9 cellular contexts compared by ENCODE assay signal in genomic region chr14:69610020-69610858, GRCh38. TPM values are rescaled to one million over a fixed set of nuclear protein-coding genes. Genes with fewer than 3 reads are reported as not detected.
DNase-seq lines count a peak whose midpoint lies in the region; ATAC-seq, FAIRE-seq and TF ChIP-seq lines count a peak whose summit lies in the region.
"Had no signal": no experiment of that assay in that cellular context is flagged by ENCODE, and none has a peak within 500 bp of the region (broad histone marks: within the 10 kb centered on the region; RNA-seq: fewer than 3 reads in every experiment).

No MANE protein-coding gene starts in this region.

- TF ChIP-seq CTCF in HEK293 (tag by site-specific recombination; IDR thresholded peaks at IDR 0.05) (no peak), right atrium auricular region (IDR thresholded peaks at IDR 0.05) (no peak)

- POLR2A ChIA-PET in HEK293 (lab: Yijun Ruan, JAX), result interaction anchor here (1.0 to 1.9 kb wide), 3 partner anchors 47 to 157 kb away, joined by 4 to 5 read pairs (median 4); partner anchors contain the start of gene SRSF5
- POLR2A ChIA-PET in activated CD4-positive, alpha-beta memory T cell treated with anti-CD3 and anti-CD28 coated beads for 36 hours (lab: Charles Lee), result interaction anchor here (0.8 to 4.1 kb wide), 8 partner anchors 12 to 157 kb away, joined by 3 to 33 read pairs (median 18); partner anchors contain the start of gene SRSF5

- intact Hi-C loops in activated CD4-positive, alpha-beta memory T cell treated with anti-CD3 and anti-CD28 coated beads for 36 hours (cut with micrococcal nuclease), result loop anchor here (5.0 to 10.0 kb wide), 4 partner anchors 458 to 1275 kb away; partner anchors contain the start of genes DCAF5, TTC9 and ZFP36L1

- H3K27me3 ChIP-seq in right atrium auricular region, result no peaks in the 10 kb centered on the region
- H3K27me3 ChIP-seq in small intestine (ENCODE audit: control insufficient read depth in 2 of 2, insufficient read depth in 2 of 2, low read length in 2 of 2), result no peaks in the 10 kb centered on the region

- WGBS in small intestine, 3 donors, result 30 to 53% (median 41%) methylated on average over 8 of the region's 8 CpGs

- H3K27me3 Mint-ChIP-seq in activated CD4-positive, alpha-beta memory T cell treated with anti-CD3 and anti-CD28 coated beads for 36 hours, result no peaks in the 10 kb centered on the region

- no peak for ATAC-seq in HG02884 (IDR thresholded peaks at IDR 0.05; ENCODE audit: unreplicated experiment)
- ATAC-seq in GM19467 (IDR thresholded peaks at IDR 0.05; ENCODE audit: unreplicated experiment), result no peak

- peak overlapping the region; percentile 71; the same call in 1 of the 2 replicates for H3K27ac ChIP-seq in HEK293 (ENCODE audit: extremely low read depth, low read depth, low read length)
- H3K27ac ChIP-seq in right atrium auricular region, result peak overlapping the region; percentile 83 to 98
- peak overlapping the region; percentile 80 to 85 for H3K27ac ChIP-seq in small intestine (ENCODE audit: low read depth in 1 of 2, low read length in 1 of 2)

- peak overlapping the region; percentile 84 for H3K4me3 Mint-ChIP-seq in activated CD4-positive, alpha-beta memory T cell treated with anti-CD3 and anti-CD28 coated beads for 36 hours

- peaks cover 45% of the 10 kb centered on the region for H3K4me1 Mint-ChIP-seq in activated CD4-positive, alpha-beta memory T cell treated with anti-CD3 and anti-CD28 coated beads for 36 hours (ENCODE audit: low read depth)

- H3K27ac Mint-ChIP-seq in activated CD4-positive, alpha-beta memory T cell treated with anti-CD3 and anti-CD28 coated beads for 36 hours, result peak overlapping the region; percentile 81

- H3K36me3 ChIP-seq in HEK293 (ENCODE audit: control insufficient read depth in 2 of 2, insufficient read depth in 1 of 2, low read length in 2 of 2) (no peaks in the 10 kb centered on the region), right atrium auricular region (no peaks in the 10 kb centered on the region), small intestine (ENCODE audit: control insufficient read depth in 2 of 2, insufficient read depth in 2 of 2, low read length in 2 of 2) (no peaks in the 10 kb centered on the region)

- CTCF ChIA-PET in HEK293 (lab: Yijun Ruan, JAX), result no interaction called here
- CTCF ChIA-PET in activated CD4-positive, alpha-beta memory T cell treated with anti-CD3 and anti-CD28 coated beads for 36 hours (lab: Charles Lee), result interaction anchor here (1.1 to 3.3 kb wide), 4 partner anchors 63 to 140 kb away, joined by 3 to 26 read pairs (median 13); no protein-coding TSS in a partner anchor

- no peaks in the 10 kb centered on the region for H3K9me3 Mint-ChIP-seq in activated CD4-positive, alpha-beta memory T cell treated with anti-CD3 and anti-CD28 coated beads for 36 hours

- no peak for FAIRE-seq in small intestine (lab: Jason Lieb, UNC)

- H3K4me1 ChIP-seq in HEK293 (ENCODE audit: control insufficient read depth, insufficient read depth, low read length), result peaks cover 10% of the 10 kb centered on the region
- H3K4me1 ChIP-seq in right atrium auricular region, result peaks cover 0 to 40% of the 10 kb centered on the region in 2 donors
- H3K4me1 ChIP-seq in small intestine (ENCODE audit: control insufficient read depth in 2 of 2, insufficient read depth in 1 of 2, low read depth in 1 of 2, low read length in 1 of 2), result peaks cover 7 to 14% of the 10 kb centered on the region in 2 donors

- no peak for DNase-seq in activated CD4-positive, alpha-beta memory T cell treated with anti-CD3 and anti-CD28 coated beads for 36 hours
- DNase-seq in right atrium auricular region (ENCODE audit: low spot score) (no peak), small intestine (peak; percentile 50), globus pallidus (ENCODE audit: low spot score) (no peak), SHP77 (lab: John Stamatoyannopoulos, UW) (no peak)

- H3K9me3 ChIP-seq in HEK293 (ENCODE audit: control insufficient read depth, insufficient read depth, low read depth, low read length), result no peaks in the 10 kb centered on the region
- H3K9me3 ChIP-seq in right atrium auricular region, result no peaks in the 10 kb centered on the region
- no peaks in the 10 kb centered on the region for H3K9me3 ChIP-seq in small intestine (ENCODE audit: control insufficient read depth, low read depth)

- H3K36me3 Mint-ChIP-seq in activated CD4-positive, alpha-beta memory T cell treated with anti-CD3 and anti-CD28 coated beads for 36 hours, result peaks cover 25% of the 10 kb centered on the region

- H3K4me3 ChIP-seq in HEK293 (ENCODE audit: low read depth, low read length) (no peak overlapping the region), right atrium auricular region (peak overlapping the region; percentile 47 to 82), small intestine (ENCODE audit: low read depth in 1 of 2, low read length in 2 of 2) (peak overlapping the region in 1 of 2 donors; percentile 39)

TF ChIP-seq in HEK293, 187 proteins besides CTCF, POLR2A, EP300 and RAD21 (continues in another document):
- peak; percentile 51 for TF ChIP-seq ZNF623 (tag by site-specific recombination; IDR thresholded peaks at IDR 0.05)
- TF ChIP-seq ZNF169 (tag by site-specific recombination; IDR thresholded peaks at IDR 0.05), result no peak
- TF ChIP-seq SCRT1 (tag by site-specific recombination; IDR thresholded peaks at IDR 0.05; ENCODE audit: borderline replicate concordance), result peak; percentile 51; the same call in 1 of the 2 replicates
- no peak for TF ChIP-seq EGR2 (tag by site-specific recombination; IDR thresholded peaks at IDR 0.05; ENCODE audit: low read depth)
- TF ChIP-seq ZNF223 (tag by site-specific recombination; IDR thresholded peaks at IDR 0.05), result no peak
- TF ChIP-seq ZNF692 (tag by site-specific recombination; IDR thresholded peaks at IDR 0.05), result peak; percentile 66
- 0 out of 2 replicates have a peak, but pooled peaks have one; percentile 16 for TF ChIP-seq ZFP69B (tag by site-specific recombination; IDR thresholded peaks at IDR 0.05)
- no peak for TF ChIP-seq ZNF785 (tag by site-specific recombination; IDR thresholded peaks at IDR 0.05)
- TF ChIP-seq ZNF132 (tag by site-specific recombination; IDR thresholded peaks at IDR 0.05; ENCODE audit: borderline replicate concordance), result no peak
- TF ChIP-seq ZSCAN18 (tag by site-specific recombination; IDR thresholded peaks at IDR 0.05), result no peak
- no peak for TF ChIP-seq ZNF585B (tag by site-specific recombination; IDR thresholded peaks at IDR 0.05)
- TF ChIP-seq REPIN1 (tag by site-specific recombination; IDR thresholded peaks at IDR 0.05; ENCODE audit: low read depth), result no peak
- TF ChIP-seq MEIS1 (CRISPR knock-in tag; IDR thresholded peaks at IDR 0.05; ENCODE audit: borderline replicate concordance), result no peak
- no peak for TF ChIP-seq OVOL3 (tag by site-specific recombination; IDR thresholded peaks at IDR 0.05)
- peak; percentile 88 for TF ChIP-seq SCRT2 (tag by site-specific recombination; IDR thresholded peaks at IDR 0.05)

RNA-seq across cellular contexts. Expression of gene SUSD6, which starts 1.2 kb away (rescaled TPM):
- total RNA-seq in activated CD4-positive, alpha-beta memory T cell treated with anti-CD3 and anti-CD28 coated beads for 36 hours, result 10 to 100 TPM; 69.9 to 72.2 TPM
- total RNA-seq in right atrium auricular region, result 10 to 100 TPM; 19.2 to 24.7 TPM
- 10 to 100 TPM; 14.3 to 18.8 (median 14.5) TPM for polyA plus RNA-seq in small intestine

RNA-seq across cellular contexts. Expression of gene CCDC177, which starts 35.6 kb away (rescaled TPM):
- not detected for total RNA-seq in activated CD4-positive, alpha-beta memory T cell treated with anti-CD3 and anti-CD28 coated beads for 36 hours
- not detected for total RNA-seq in right atrium auricular region
- under 1 TPM in 1 of 3 donors, not detected in 2; 0.03 TPM for polyA plus RNA-seq in small intestine
- total RNA-seq: glomerular endothelial cell had no signal
